27 cellular contexts compared by ENCODE assay signal in the genomic region with DNA sequence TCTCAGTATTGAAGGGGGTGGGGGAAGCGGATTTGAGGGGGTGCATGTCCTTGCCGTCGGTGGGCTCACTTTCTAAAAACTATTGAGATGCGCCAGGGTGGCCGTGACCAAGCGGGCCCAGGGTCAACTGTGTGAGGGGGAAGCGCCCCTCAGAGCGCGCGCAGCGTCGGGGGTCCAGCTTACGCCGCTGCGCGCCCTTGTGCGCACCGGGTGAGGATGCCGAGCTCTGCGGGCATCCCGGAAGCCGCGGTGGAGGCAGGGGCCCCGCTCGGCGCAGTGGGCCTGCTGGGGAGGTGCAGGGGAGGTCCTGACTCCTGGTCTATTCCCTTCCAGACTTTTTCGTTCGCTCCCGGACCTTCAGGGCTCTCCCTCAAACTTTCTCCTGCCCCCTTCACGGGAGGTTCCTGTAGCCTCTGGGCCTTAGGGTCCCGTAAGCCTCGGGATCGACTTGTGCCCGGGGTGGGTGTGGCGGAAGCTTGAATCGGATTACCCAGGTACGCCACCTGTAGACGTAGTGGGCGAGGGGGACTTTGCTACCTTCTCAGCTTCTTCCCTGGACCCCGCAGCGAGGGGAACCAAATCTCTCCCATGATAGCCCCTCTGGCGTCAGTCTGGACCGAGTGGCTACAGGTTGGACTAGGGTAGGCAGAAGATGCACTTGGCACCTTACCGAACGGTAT. TPM values are rescaled to one million over a fixed set of nuclear protein-coding genes. Genes with fewer than 3 reads are reported as not detected.
DNase-seq lines count a peak whose midpoint lies in the region; ATAC-seq and TF ChIP-seq lines count a peak whose summit lies in the region.
"Had no signal": no experiment of that assay in that cellular context is flagged by ENCODE, and none has a peak within 500 bp of the region (broad histone marks: within the 10 kb centered on the region; RNA-seq: fewer than 3 reads in every experiment).

No MANE protein-coding gene starts in this region.

- peaks cover 98% of the 10 kb centered on the region for H3K27me3 Mint-ChIP-seq in WTC11 (ENCODE audit: low read depth)
- peaks cover 62% of the 10 kb centered on the region for H3K27me3 Mint-ChIP-seq in neural progenitor cell (ENCODE audit: insufficient read depth, low read depth)

- H3F3A ChIP-seq in neural progenitor cell (ENCODE audit: low read depth), result no peaks in the 10 kb centered on the region
- no peaks in the 10 kb centered on the region for H3F3A ChIP-seq in MM.1S (ENCODE audit: insufficient read depth, low read length)

- CTCF ChIA-PET in WTC11 (lab: Charles Lee), result interaction anchor here (1.2 to 4.6 kb wide), 6 partner anchors 9 to 570 kb away, joined by 3 to 19 read pairs (median 4); a partner anchor contains a TSS

- H3K4me3 Mint-ChIP-seq in WTC11 (peak overlapping the region; percentile 86), neural progenitor cell (peak overlapping the region; percentile 87)
- H3K4me3 Mint-ChIP-seq: activated CD4-positive, alpha-beta T cell treated with anti-CD3 and anti-CD28 coated beads for 36 hours; activated naive CD4-positive, alpha-beta T cell treated with anti-CD3 and anti-CD28 coated beads, Interleukin-2, amount 10 ng/mL, durations not matched to agents 7 days and 5 days; dendritic cell treated with granulocyte-macrophage colony-stimulating factor and Interleukin-4, amounts not matched to agents 40 ng/mL and 50 ng/mL, for 4 days; natural killer cell treated with Interleukin-12 subunit alpha and Interleukin-12 subunit beta and Interleukin-15 and Interleukin-18, amount 100 ng/mL, for 72 hours; stimulated activated effector memory CD8-positive, alpha-beta T cell treated with anti-CD3 and anti-CD28 coated beads, Interleukin-12 subunit alpha, Interleukin-12 subunit beta, amount 100 ng/mL, for 72 hours had no signal

- H3K9me3 ChIP-seq in ES-I3 (ENCODE audit: control insufficient read depth, insufficient read depth, low read length) (no peaks in the 10 kb centered on the region), iPS-18a (ENCODE audit: control insufficient read depth, low read depth, low read length) (no peaks in the 10 kb centered on the region), neural progenitor cell (ENCODE audit: low read depth) (no peaks in the 10 kb centered on the region), tibial artery (no peaks in the 10 kb centered on the region), MM.1S (replicated peaks; ENCODE audit: insufficient read depth, low read length) (no peaks in the 10 kb centered on the region)
- H3K9me3 ChIP-seq: BE2C, HAP-1, psoas muscle, uterus had no signal

- POLR2A ChIA-PET in WTC11 (lab: Charles Lee), result no interaction called here

- H4K20me1 ChIP-seq in neural progenitor cell (ENCODE audit: low read depth) (peaks cover 61% of the 10 kb centered on the region), MM.1S (ENCODE audit: insufficient read depth, low read length) (no peaks in the 10 kb centered on the region)

- no peak overlapping the region for H2AFZ ChIP-seq in neural progenitor cell (replicated peaks)
- no peak overlapping the region for H2AFZ ChIP-seq in MM.1S (ENCODE audit: low read length)

- H3K9me3 Mint-ChIP-seq in WTC11 (no peaks in the 10 kb centered on the region), neural progenitor cell (no peaks in the 10 kb centered on the region)
- H3K9me3 Mint-ChIP-seq: activated naive CD4-positive, alpha-beta T cell treated with anti-CD3 and anti-CD28 coated beads, Interleukin-2, amount 10 ng/mL, durations not matched to agents 7 days and 5 days; dendritic cell treated with granulocyte-macrophage colony-stimulating factor and Interleukin-4, amounts not matched to agents 40 ng/mL and 50 ng/mL, for 4 days; natural killer cell treated with Interleukin-12 subunit alpha and Interleukin-12 subunit beta and Interleukin-15 and Interleukin-18, amount 100 ng/mL, for 72 hours; stimulated activated effector memory CD8-positive, alpha-beta T cell treated with anti-CD3 and anti-CD28 coated beads, Interleukin-12 subunit alpha, Interleukin-12 subunit beta, amount 100 ng/mL, for 72 hours had no signal

- H3K4me2 ChIP-seq in neural progenitor cell (peak overlapping the region; percentile 92), MM.1S (ENCODE audit: low read depth, low read length) (no peak overlapping the region)

- H3K27me3 ChIP-seq in iPS-18a (ENCODE audit: control insufficient read depth, insufficient read depth, low read length) (peaks cover 93% of the 10 kb centered on the region), neural progenitor cell (peaks cover 100% of the 10 kb centered on the region), tibial artery (no peaks in the 10 kb centered on the region), MM.1S (replicated peaks; ENCODE audit: insufficient read depth, low read length) (no peaks in the 10 kb centered on the region)

- no peak overlapping the region for H3K27ac Mint-ChIP-seq in WTC11
- H3K27ac Mint-ChIP-seq in neural progenitor cell, result no peak overlapping the region
- H3K27ac Mint-ChIP-seq: activated CD4-positive, alpha-beta T cell treated with anti-CD3 and anti-CD28 coated beads for 36 hours; dendritic cell treated with granulocyte-macrophage colony-stimulating factor and Interleukin-4, amounts not matched to agents 40 ng/mL and 50 ng/mL, for 4 days; natural killer cell treated with Interleukin-12 subunit alpha and Interleukin-12 subunit beta and Interleukin-15 and Interleukin-18, amount 100 ng/mL, for 72 hours; stimulated activated effector memory CD8-positive, alpha-beta T cell treated with anti-CD3 and anti-CD28 coated beads, Interleukin-12 subunit alpha, Interleukin-12 subunit beta, amount 100 ng/mL, for 72 hours had no signal

- H3K4me3 ChIP-seq in iPS-18a (ENCODE audit: low read length) (peak overlapping the region; percentile 75), neural progenitor cell (peak overlapping the region; percentile 11), tibial artery (no peak overlapping the region), MM.1S (ENCODE audit: low read length) (no peak overlapping the region)
- H3K4me3 ChIP-seq: HAP-1, skin epidermis, uterus had no signal

- peaks cover 47% of the 10 kb centered on the region for H3K4me1 Mint-ChIP-seq in WTC11
- H3K4me1 Mint-ChIP-seq in neural progenitor cell, result peaks cover 46% of the 10 kb centered on the region

- H3K79me2 ChIP-seq in neural progenitor cell (ENCODE audit: low read depth), result no peaks in the 10 kb centered on the region
- H3K79me2 ChIP-seq in MM.1S (ENCODE audit: low read length), result no peaks in the 10 kb centered on the region

- H3K36me3 ChIP-seq in ES-I3 (ENCODE audit: insufficient read depth, low read length) (no peaks in the 10 kb centered on the region), iPS-18a (ENCODE audit: control insufficient read depth, low read depth, low read length) (no peaks in the 10 kb centered on the region), neural progenitor cell (no peaks in the 10 kb centered on the region), tibial artery (no peaks in the 10 kb centered on the region), MM.1S (replicated peaks; ENCODE audit: insufficient read depth, low read length) (no peaks in the 10 kb centered on the region)
- H3K36me3 ChIP-seq: BE2C, HAP-1, uterus had no signal

- H3K36me3 Mint-ChIP-seq in WTC11 (no peaks in the 10 kb centered on the region), neural progenitor cell (no peaks in the 10 kb centered on the region)
- H3K36me3 Mint-ChIP-seq: stimulated activated effector memory CD8-positive, alpha-beta T cell treated with anti-CD3 and anti-CD28 coated beads, Interleukin-12 subunit alpha, Interleukin-12 subunit beta, amount 100 ng/mL, for 72 hours had no signal

- no peak for TF ChIP-seq CTCF in WTC11 (IDR thresholded peaks at IDR 0.05)
- TF ChIP-seq CTCF in neural progenitor cell (IDR thresholded peaks at IDR 0.05), result no peak
- no peak for TF ChIP-seq CTCF in tibial artery (IDR thresholded peaks at IDR 0.05)
- no peak for TF ChIP-seq CTCF in MM.1S (IDR thresholded peaks at IDR 0.05; ENCODE audit: low read length)

- no peaks in the 10 kb centered on the region for H3K9me2 ChIP-seq in MM.1S (replicated peaks; ENCODE audit: insufficient read depth, low read length)

- H3K27ac ChIP-seq in iPS-18a (ENCODE audit: low read length) (no peak overlapping the region), neural progenitor cell (no peak overlapping the region), tibial artery (peak overlapping the region in 1 of 2 donors; percentile 96), MM.1S (ENCODE audit: low read length) (no peak overlapping the region)
- H3K27ac ChIP-seq: psoas muscle, skin epidermis, uterus had no signal

- H3K9ac ChIP-seq in ES-I3 (ENCODE audit: low read depth, low read length) (peak overlapping the region; percentile 66), iPS-18a (ENCODE audit: low read length) (no peak overlapping the region), neural progenitor cell (no peak overlapping the region), MM.1S (ENCODE audit: low read length) (no peak overlapping the region)

- ATAC-seq in WTC11, result peak; percentile 8
- ATAC-seq: activated CD4-positive, alpha-beta T cell treated with anti-CD3 and anti-CD28 coated beads for 36 hours; left ventricle myocardium superior; natural killer cell treated with Interleukin-12 subunit alpha and Interleukin-12 subunit beta and Interleukin-15 and Interleukin-18, amount 100 ng/mL, for 72 hours; psoas muscle; stimulated activated effector memory CD8-positive, alpha-beta T cell treated with anti-CD3 and anti-CD28 coated beads, Interleukin-12 subunit alpha, Interleukin-12 subunit beta, amount 100 ng/mL, for 72 hours had no signal

- intact Hi-C loops in tibial artery (cut with DNase I; ENCODE audit: low total_unique reads), result loop anchor here (5.0 kb wide), 3 partner anchors 49 to 261 kb away; a partner anchor contains a TSS

- H3K4me1 ChIP-seq in ES-I3 (ENCODE audit: insufficient read depth, low read length) (peaks cover 4% of the 10 kb centered on the region; the same call in 1 of the 2 replicates), iPS-18a (ENCODE audit: control insufficient read depth, low read depth, low read length) (peaks cover 29% of the 10 kb centered on the region), neural progenitor cell (peaks cover 29% of the 10 kb centered on the region), tibial artery (peaks cover 0 to 37% (median 19%) of the 10 kb centered on the region in 4 donors), MM.1S (ENCODE audit: low read length) (no peaks in the 10 kb centered on the region)
- H3K4me1 ChIP-seq: BE2C, uterus had no signal

- DNase-seq in WTC11 (ENCODE audit: low spot score) (peak; percentile 53), neural progenitor cell (ENCODE audit: low spot score) (peak; percentile 47), glomerular visceral epithelial cell (ENCODE audit: extremely low spot score) (no peak), tibial artery (no peak), GDM1 (lab: John Stamatoyannopoulos, UW) (no peak), MM.1S (no peak)
- DNase-seq: activated CD4-positive, alpha-beta T cell treated with anti-CD3 and anti-CD28 coated beads for 36 hours; activated naive CD4-positive, alpha-beta T cell treated with anti-CD3 and anti-CD28 coated beads, Interleukin-2, amount 10 ng/mL, durations not matched to agents 7 days and 5 days; amygdala; BE2C; Karpas-422; left ventricle myocardium superior; NCI-H187; NCI-H226; NCI-H748 treated with DMSO at 0.1 percent for 48 hours; psoas muscle; RPMI8226; T-helper 2 cell; uterus had no signal

RNA-seq across cellular contexts. Expression of a gene that starts 2.5 kb away (rescaled TPM):
- 0.27 to 0.37 TPM (median 0.28 TPM) in 3 replicates for total RNA-seq in WTC11 (2021)
- total RNA-seq in neural progenitor cell (ENCODE audit: low replicate concordance), result not detected in 2 replicates
- total RNA-seq: A673; activated CD4-positive, alpha-beta T cell treated with anti-CD3 and anti-CD28 coated beads for 36 hours; natural killer cell treated with Interleukin-12 subunit alpha and Interleukin-12 subunit beta and Interleukin-15 and Interleukin-18, amount 100 ng/mL, for 72 hours had no signal

RNA-seq across cellular contexts. Expression of a gene that starts 50.0 kb away (rescaled TPM):
- 12.4 to 16.0 TPM (median 15.7 TPM) in 3 replicates for total RNA-seq in WTC11 (2021)
- total RNA-seq in neural progenitor cell (ENCODE audit: low replicate concordance), result 0.53 TPM in 1 of 2 replicates, not detected in the other
- total RNA-seq: A673; activated CD4-positive, alpha-beta T cell treated with anti-CD3 and anti-CD28 coated beads for 36 hours; natural killer cell treated with Interleukin-12 subunit alpha and Interleukin-12 subunit beta and Interleukin-15 and Interleukin-18, amount 100 ng/mL, for 72 hours had no signal

Comparison
In these comparisons a context has a peak if more than half of its experiments do, and no peak if none do; other contexts are left out.
1. DNase-seq: peak in WTC11 (single experiment) and neural progenitor cell (single experiment); none in glomerular visceral epithelial cell (single experiment), tibial artery (0 of 2), GDM1 (single experiment) and MM.1S (single experiment).
2. H3K4me3 ChIP-seq: peak in iPS-18a (single experiment) and neural progenitor cell (single experiment); none in tibial artery (0 of 2) and MM.1S (single experiment).